In genomic region chr17:67293251-67294203, GRCh38 we compare ENCODE assay signal across 8 cellular contexts. TPM values are rescaled to one million over a fixed set of nuclear protein-coding genes. Genes with fewer than 3 reads are reported as not detected.
DNase-seq lines count a peak whose midpoint lies in the region; ATAC-seq and TF ChIP-seq lines count a peak whose summit lies in the region.

No MANE protein-coding gene starts in this region.

- H3K4me3 ChIP-seq in Peyer's patch (peak overlapping the region in 2 of 4 donors; percentile 22 to 41), transverse colon (peak overlapping the region in 1 of 4 donors; percentile 18)

- TF ChIP-seq CTCF in Peyer's patch (IDR thresholded peaks at IDR 0.05) (peak; percentile 44 to 85 (median 72)), foreskin keratinocyte (conservative IDR thresholded peaks at IDR 0.05) (peak; percentile 75), transverse colon (IDR thresholded peaks at IDR 0.05) (peak; percentile 68 to 83 (median 77))

- in situ Hi-C loops in transverse colon (cut with MboI; ENCODE audit: low pct_ligation_motif_present in 1 of 4, low pct_unique_long_range_greater_than_20kb in 1 of 4, low sequenced_read_pairs in 3 of 4) = no loop called here

- 54 to 76% methylated on average over 7 to 32 of the region's 32 CpGs for WGBS in transverse colon (ENCODE audit: low coverage in 1 of 2), 2 donors

- H3K27ac ChIP-seq in Peyer's patch (no peak overlapping the region), foreskin keratinocyte (no peak overlapping the region), transverse colon (no peak overlapping the region)

- H3K36me3 ChIP-seq in Peyer's patch = no peaks in the 10 kb centered on the region
- no peaks in the 10 kb centered on the region for H3K36me3 ChIP-seq in transverse colon

- TF ChIP-seq POLR2A in Peyer's patch (IDR thresholded peaks at IDR 0.05) = no peak
- TF ChIP-seq POLR2A in transverse colon (IDR thresholded peaks at IDR 0.05) = no peak

- no peaks in the 10 kb centered on the region for H3K27me3 ChIP-seq in Peyer's patch
- no peaks in the 10 kb centered on the region for H3K27me3 ChIP-seq in foreskin keratinocyte
- H3K27me3 ChIP-seq in transverse colon = no peaks in the 10 kb centered on the region

- DNase-seq in SIG-M5 treated with dmso at 0.1 percent for 504 hours (lab: John Stamatoyannopoulos, UW; ENCODE audit: unreplicated experiment) = peak; percentile 84
- no peak for DNase-seq in SIG-M5 (lab: John Stamatoyannopoulos, UW)
- DNase-seq in Peyer's patch = peak; percentile 52 to 87 (median 70)
- DNase-seq in activated T-cell treated with anti-CD3 and anti-CD28 coated beads, Interleukin-2, amount 50 U/mL, for 48 hours = peak; percentile 73 to 78
- peak in 1 of 2 donors; percentile 26 for DNase-seq in foreskin keratinocyte
- DNase-seq in pons (ENCODE audit: low spot score) = peak; percentile 12
- DNase-seq in transverse colon = peak; percentile 74

- H3K9me3 ChIP-seq in Peyer's patch (no peaks in the 10 kb centered on the region), transverse colon (no peaks in the 10 kb centered on the region)

- intact Hi-C loops in transverse colon (cut with DNase I; ENCODE audit: low total_unique reads) = no loop called here

- no peak for TF ChIP-seq EP300 in transverse colon (IDR thresholded peaks at IDR 0.05; ENCODE audit: low read depth)

- H3K4me1 ChIP-seq in Peyer's patch = peaks cover 0 to 5% (median 0%) of the 10 kb centered on the region in 4 donors
- no peaks in the 10 kb centered on the region for H3K4me1 ChIP-seq in foreskin keratinocyte
- peaks cover 0 to 14% (median 0%) of the 10 kb centered on the region in 4 donors for H3K4me1 ChIP-seq in transverse colon

- ATAC-seq in HG02938 (IDR thresholded peaks at IDR 0.05; ENCODE audit: unreplicated experiment) (peak; percentile 81), foreskin keratinocyte (peak; percentile 78)

RNA-seq across cellular contexts. Expression of gene HELZ, which starts 48.5 kb away (rescaled TPM):
- total RNA-seq in Peyer's patch = 100 to 1,000 TPM in 1 of 4 donors, 10 to 100 TPM in 3; 37.1 to 124 (median 58.8) TPM
- total RNA-seq in foreskin keratinocyte = 25.5 and 30.2 TPM in 2 replicates
- polyA plus RNA-seq in foreskin keratinocyte = 2.1 and 2.3 TPM in 2 replicates
- total RNA-seq in transverse colon = 100 to 1,000 TPM in 1 of 4 donors, 10 to 100 TPM in 3; 31.8 to 126 (median 56.0) TPM
